In genomic region chr1:245704341-245704740, GRCh38 we compare ENCODE assay signal across 28 cellular contexts.
"Had no signal": no experiment of that assay in that cellular context is flagged by ENCODE, and none has a peak within 500 bp of the region (broad histone marks: within the 10 kb centered on the region; RNA-seq: fewer than 3 reads in every experiment).

No MANE protein-coding gene starts in this region.

- H3K27ac Mint-ChIP-seq: activated CD4-positive, alpha-beta memory T cell treated with anti-CD3 and anti-CD28 coated beads for 36 hours; activated CD4-positive, alpha-beta T cell treated with anti-CD3 and anti-CD28 coated beads, Interleukin-2, amount 10 ng/mL, durations not matched to agents 24 days and 14 days; effector memory CD8-positive, alpha-beta T cell; mesothelial cell of epicardium; nephron progenitor cell; stimulated activated naive B cell treated with anti-CD40 and anti-IgM and Interleukin-4, amounts not matched to agents 10 μg/mL and 1 μg/mL and 100 μg/mL, for 72 hours had no signal

- H3K4me1 ChIP-seq: breast epithelium, colonic mucosa, esophagus muscularis mucosa, foreskin keratinocyte, left lung, pancreas, prostate gland, sigmoid colon, stomach, thyroid gland, upper lobe of right lung had no signal

- H3K27me3 ChIP-seq: breast epithelium, colonic mucosa, esophagus muscularis mucosa, foreskin keratinocyte, left lung, neutrophil, pancreas, sigmoid colon, stomach, thyroid gland, upper lobe of right lung had no signal

- H3K27ac ChIP-seq: breast epithelium, colonic mucosa, esophagus muscularis mucosa, foreskin keratinocyte, left lung, neutrophil, pancreas, prostate gland, sigmoid colon, stomach, thyroid gland, upper lobe of right lung had no signal

- H3K27me3 Mint-ChIP-seq: activated CD4-positive, alpha-beta memory T cell treated with anti-CD3 and anti-CD28 coated beads for 36 hours; activated CD4-positive, alpha-beta T cell treated with anti-CD3 and anti-CD28 coated beads, Interleukin-2, amount 10 ng/mL, durations not matched to agents 24 days and 14 days; effector memory CD8-positive, alpha-beta T cell; naive B cell; stimulated activated naive B cell treated with anti-CD40 and anti-IgM and Interleukin-4, amounts not matched to agents 10 μg/mL and 1 μg/mL and 100 μg/mL, for 72 hours had no signal

- H3K36me3 ChIP-seq: breast epithelium, colonic mucosa, esophagus muscularis mucosa, left lung, neutrophil, pancreas, prostate gland, stomach, thyroid gland, upper lobe of right lung had no signal

- H3K36me3 Mint-ChIP-seq: activated CD4-positive, alpha-beta memory T cell treated with anti-CD3 and anti-CD28 coated beads for 36 hours; naive B cell had no signal

- DNase-seq: activated CD4-positive, alpha-beta memory T cell treated with anti-CD3 and anti-CD28 coated beads for 36 hours; activated CD4-positive, alpha-beta T cell treated with anti-CD3 and anti-CD28 coated beads, Interleukin-2, amount 10 ng/mL, durations not matched to agents 24 days and 14 days; activated CD4-positive, CD25-positive, alpha-beta regulatory T cell treated with anti-CD3 and anti-CD28 coated beads, Interleukin-2, amount 50 U/mL, for 72 hours; activated CD8-positive, alpha-beta memory T cell treated with anti-CD3 and anti-CD28 coated beads, Interleukin-2, amount 50 U/mL, for 4 hours; activated gamma-delta T cell; activated naive CD4-positive, alpha-beta T cell treated with anti-CD3 and anti-CD28 coated beads, Interleukin-2, amount 50 U/mL, for 16 hours; activated T-cell treated with anti-CD3 and anti-CD28 coated beads, Interleukin-2, amount 50 U/mL, for 1 hour; amniotic stem cell; colonic mucosa; effector memory CD8-positive, alpha-beta T cell; foreskin keratinocyte; left lung; naive B cell; nephron progenitor cell; pancreas; sigmoid colon; small intestine; stimulated activated CD4-positive, alpha-beta T cell treated with anti-CD3 and anti-CD28 coated beads, Interleukin-1b, Interleukin-23, amount 100 ng/mL, for 48 hours; stimulated activated naive B cell treated with anti-CD40 and anti-IgM and Interleukin-4, amounts not matched to agents 10 μg/mL and 1 μg/mL and 100 μg/mL, for 72 hours; stomach; T-helper 2 cell; thyroid gland; upper lobe of right lung had no signal

- H3K9me3 ChIP-seq: breast epithelium, colonic mucosa, esophagus muscularis mucosa, left lung, neutrophil, pancreas, prostate gland, sigmoid colon, stomach, thyroid gland, upper lobe of right lung had no signal

- H3K4me3 Mint-ChIP-seq: activated CD4-positive, alpha-beta memory T cell treated with anti-CD3 and anti-CD28 coated beads for 36 hours; activated CD4-positive, alpha-beta T cell treated with anti-CD3 and anti-CD28 coated beads, Interleukin-2, amount 10 ng/mL, durations not matched to agents 24 days and 14 days; effector memory CD8-positive, alpha-beta T cell; mesothelial cell of epicardium; naive B cell; nephron progenitor cell; stimulated activated naive B cell treated with anti-CD40 and anti-IgM and Interleukin-4, amounts not matched to agents 10 μg/mL and 1 μg/mL and 100 μg/mL, for 72 hours had no signal

- H3K4me3 ChIP-seq: breast epithelium, colonic mucosa, esophagus muscularis mucosa, left lung, pancreas, prostate gland, sigmoid colon, stomach, thyroid gland, upper lobe of right lung had no signal

- H3K4me1 Mint-ChIP-seq: activated CD4-positive, alpha-beta T cell treated with anti-CD3 and anti-CD28 coated beads, Interleukin-2, amount 10 ng/mL, durations not matched to agents 24 days and 14 days had no signal

- H3K9me3 Mint-ChIP-seq: activated CD4-positive, alpha-beta memory T cell treated with anti-CD3 and anti-CD28 coated beads for 36 hours; activated CD4-positive, alpha-beta T cell treated with anti-CD3 and anti-CD28 coated beads, Interleukin-2, amount 10 ng/mL, durations not matched to agents 24 days and 14 days; effector memory CD8-positive, alpha-beta T cell; mesothelial cell of epicardium; naive B cell; nephron progenitor cell; stimulated activated naive B cell treated with anti-CD40 and anti-IgM and Interleukin-4, amounts not matched to agents 10 μg/mL and 1 μg/mL and 100 μg/mL, for 72 hours had no signal
